In the genomic region with DNA sequence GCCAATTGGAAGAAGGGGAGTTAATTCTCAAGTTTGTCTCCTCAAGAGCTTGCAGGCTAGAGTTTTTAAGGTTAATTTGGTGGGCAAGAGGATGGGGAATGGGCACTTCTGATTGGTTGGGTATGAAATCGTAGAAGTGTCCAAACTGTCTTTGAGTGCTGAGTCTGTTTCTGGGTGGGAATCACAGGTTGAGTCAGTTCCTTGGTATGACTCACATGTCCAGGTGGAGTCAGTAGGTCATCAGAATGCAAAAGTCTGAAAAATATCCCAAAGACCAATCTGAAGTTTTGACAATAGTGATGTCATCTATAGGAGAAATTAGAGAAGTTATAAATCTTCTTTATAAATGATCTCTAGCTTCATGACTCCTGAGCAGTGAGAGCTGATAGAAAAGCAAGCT, we compare ENCODE assay signal across 16 cellular contexts.
DNase-seq lines count a peak whose midpoint lies in the region; ATAC-seq, FAIRE-seq and TF ChIP-seq lines count a peak whose summit lies in the region.
"Had no signal": no experiment of that assay in that cellular context is flagged by ENCODE, and none has a peak within 500 bp of the region (broad histone marks: within the 10 kb centered on the region; RNA-seq: fewer than 3 reads in every experiment).

No MANE protein-coding gene starts in this region.

- TF ChIP-seq EP300 in GM12878 (IDR thresholded peaks at IDR 0.05; ENCODE audit: borderline replicate concordance in 1 of 2, control insufficient read depth in 1 of 2, low read depth in 2 of 2, low read length in 2 of 2), result no peak

- RAD21 ChIA-PET in HCT116 (lab: Charles Lee; ENCODE audit: low non-redundant PET in 1 of 2, low total read pairs in 2 of 2, uncharacterized antibody in 2 of 2, unreplicated experiment in 2 of 2) (no interaction called here), GM12878 (lab: Charles Lee; ENCODE audit: unreplicated experiment) (no interaction called here)

- H3K9me2 ChIP-seq in HCT116 (ENCODE audit: insufficient read depth), result no peaks in the 10 kb centered on the region

- H3K27me3 Mint-ChIP-seq in WTC11 (ENCODE audit: low read depth), result no peaks in the 10 kb centered on the region
- H3K27me3 Mint-ChIP-seq: CD8-positive, alpha-beta memory T cell had no signal

- WGBS in GM12878 (ENCODE audit: insufficient coverage, insufficient replicate concordance, low lambda C conversion rate, missing lambda C conversion rate), result 30% methylated on average over 1 of the region's 1 CpG

- TF ChIP-seq POLR2A in HCT116 (IDR thresholded peaks at IDR 0.05; ENCODE audit: borderline replicate concordance, extremely low read depth, insufficient read depth, insufficient read length) (no peak), GM12878 (IDR thresholded peaks at IDR 0.05; ENCODE audit: low read depth, low read length) (no peak), gastrocnemius medialis (IDR thresholded peaks at IDR 0.05) (no peak)

- no peaks in the 10 kb centered on the region for H3K36me3 Mint-ChIP-seq in WTC11
- H3K36me3 Mint-ChIP-seq: CD14-positive monocyte; CD8-positive, alpha-beta memory T cell had no signal

- no peak overlapping the region for H3K4me3 Mint-ChIP-seq in WTC11
- H3K4me3 Mint-ChIP-seq: CD14-positive monocyte; CD8-positive, alpha-beta memory T cell had no signal

- POLR2A ChIA-PET in HCT116 (lab: Charles Lee), result no interaction called here
- POLR2A ChIA-PET in GM12878 (lab: Charles Lee), result no interaction called here
- POLR2A ChIA-PET in WTC11 (lab: Charles Lee), result no interaction called here

- H3K27me3 ChIP-seq in HCT116 (ENCODE audit: insufficient read depth, low read length) (no peaks in the 10 kb centered on the region), GM12878 (replicated peaks in 1 of 2; ENCODE audit: control insufficient read depth in 2 of 2, insufficient read depth in 2 of 2, low read length in 1 of 2) (no peaks in the 10 kb centered on the region), gastrocnemius medialis (no peaks in the 10 kb centered on the region)

- in situ Hi-C loops in GM12878 (cut with MboI), result no loop called here
- in situ Hi-C loops in gastrocnemius medialis (cut with MboI; ENCODE audit: low sequenced_read_pairs in 4 of 4), result no loop called here

- H3K4me1 ChIP-seq in HCT116 (ENCODE audit: control insufficient read depth in 1 of 2, insufficient read depth in 2 of 2, low read length in 2 of 2) (peaks cover 0 to 5% of the 10 kb centered on the region in 2 experiments; a peak in 1 of 4 replicates), GM12878 (ENCODE audit: control insufficient read depth, insufficient read depth, low read length) (no peaks in the 10 kb centered on the region), gastrocnemius medialis (no peaks in the 10 kb centered on the region)

- no peak for TF ChIP-seq CTCF in HCT116 (IDR thresholded peaks at IDR 0.05 in 2 of 3, conservative IDR thresholded peaks at IDR 0.05 in 1 of 3; ENCODE audit: borderline replicate concordance in 1 of 3, insufficient read depth in 1 of 3, low read depth in 2 of 3, low read length in 2 of 3)
- TF ChIP-seq CTCF in GM12878 (IDR thresholded peaks at IDR 0.05 in 2 of 3, conservative IDR thresholded peaks at IDR 0.05 in 1 of 3; ENCODE audit: control insufficient read depth in 2 of 3, extremely low read depth in 1 of 3, insufficient read depth in 1 of 3, low read depth in 3 of 3, low read length in 3 of 3), result no peak
- no peak for TF ChIP-seq CTCF in gastrocnemius medialis (IDR thresholded peaks at IDR 0.05 in 4 of 5, conservative IDR thresholded peaks at IDR 0.05 in 1 of 5)
- TF ChIP-seq CTCF in WTC11 (IDR thresholded peaks at IDR 0.05), result no peak

- H3K4me1 Mint-ChIP-seq in WTC11, result no peaks in the 10 kb centered on the region
- H3K4me1 Mint-ChIP-seq: CD14-positive monocyte; CD8-positive, alpha-beta memory T cell had no signal

- intact Hi-C loops in HCT116 (cut with micrococcal nuclease), result no loop called here
- intact Hi-C loops in GM12878 (cut with micrococcal nuclease; ENCODE audit: unreplicated experiment), result no loop called here
- intact Hi-C loops in gastrocnemius medialis (cut with DNase I; ENCODE audit: low total_unique reads), result no loop called here

- H3K27ac ChIP-seq in HCT116 (ENCODE audit: low read depth, low read length) (no peak overlapping the region), GM12878 (ENCODE audit: control insufficient read depth, insufficient read depth) (no peak overlapping the region), gastrocnemius medialis (no peak overlapping the region)
- H3K27ac ChIP-seq: GM23248 had no signal

- CTCF ChIA-PET in HCT116 (lab: Charles Lee) (no interaction called here), GM12878 (lab: Yijun Ruan, JAX) (no interaction called here), WTC11 (lab: Charles Lee) (no interaction called here)

- no peak overlapping the region for H2AFZ ChIP-seq in HCT116 (ENCODE audit: low read depth, low read length, poor library complexity, severe bottlenecking)
- no peak overlapping the region for H2AFZ ChIP-seq in GM12878 (ENCODE audit: control insufficient read depth, low read depth, low read length)
- H2AFZ ChIP-seq: GM23248 had no signal

- no peak overlapping the region for H3K27ac Mint-ChIP-seq in WTC11
- H3K27ac Mint-ChIP-seq: CD14-positive monocyte had no signal

- H3K4me2 ChIP-seq in HCT116 (ENCODE audit: low read length), result no peak overlapping the region
- no peak overlapping the region for H3K4me2 ChIP-seq in GM12878 (ENCODE audit: control insufficient read depth, insufficient read depth)

- H3K9me3 ChIP-seq in HCT116 (ENCODE audit: control insufficient read depth in 1 of 2, insufficient read depth in 1 of 2, low read depth in 1 of 2, low read length in 2 of 2) (no peaks in the 10 kb centered on the region), GM12878 (replicated peaks; ENCODE audit: control insufficient read depth, insufficient read depth, low read length) (no peaks in the 10 kb centered on the region), gastrocnemius medialis (no peaks in the 10 kb centered on the region)

- ATAC-seq in HCT116, result no peak
- peak; percentile 34; the same call in 2 of the 3 replicates for ATAC-seq in GM12878
- no peak for ATAC-seq in gastrocnemius medialis
- ATAC-seq in WTC11, result no peak
- ATAC-seq: K562 had no signal

- BruUV-seq in HCT116 (replicated peaks; lab: Mats Ljungman, UMichigan) (no TSS peak), GM12878 (replicated peaks; lab: Mats Ljungman, UMichigan) (no TSS peak)

- H3K36me3 ChIP-seq in HCT116 (ENCODE audit: control insufficient read depth in 1 of 2, insufficient read depth in 2 of 2, low read length in 2 of 2), result no peaks in the 10 kb centered on the region
- no peaks in the 10 kb centered on the region for H3K36me3 ChIP-seq in GM12878 (ENCODE audit: control insufficient read depth in 2 of 2, insufficient read depth in 2 of 2, low read length in 1 of 2)
- no peaks in the 10 kb centered on the region for H3K36me3 ChIP-seq in gastrocnemius medialis

- SMC1A ChIA-PET in GM12878 (lab: Charles Lee; ENCODE audit: uncharacterized antibody, unreplicated experiment), result no interaction called here

- peaks cover 5% of the 10 kb centered on the region; the same call in 1 of the 2 replicates for H3K9me3 Mint-ChIP-seq in WTC11

- DNase-seq in HCT116 (ENCODE audit: low read depth, low spot score), result no peak
- DNase-seq in HT1080 (ENCODE audit: low read depth), result peak; percentile 63
- DNase-seq in GM12878 (ENCODE audit: low read depth, low spot score), result no peak
- peak; percentile 37 for DNase-seq in renal cortical epithelial cell (ENCODE audit: low read depth)
- DNase-seq in gastrocnemius medialis, result no peak
- no peak for DNase-seq in COLO668 (lab: John Stamatoyannopoulos, UW; ENCODE audit: unreplicated experiment)
- DNase-seq in WTC11 (ENCODE audit: low spot score), result no peak
- DNase-seq: Calu3; CD8-positive, alpha-beta memory T cell; DMS 273 treated with DMSO at 0.1 percent for 48 hours; GM23248 had no signal

- H3K79me2 ChIP-seq in HCT116 (ENCODE audit: insufficient read depth, low read length) (no peaks in the 10 kb centered on the region), GM12878 (ENCODE audit: control insufficient read depth, insufficient read depth, low read length) (no peaks in the 10 kb centered on the region)

- FAIRE-seq in GM12878 (lab: Jason Lieb, UNC), result no peak
- FAIRE-seq: GM18507, H54, HTR-8/SVneo, K562 had no signal

- H3K4me3 ChIP-seq in HCT116 (replicated peaks in 1 of 2; ENCODE audit: low read depth in 1 of 2, low read length in 2 of 2) (no peak overlapping the region), GM12878 (no peak overlapping the region), gastrocnemius medialis (no peak overlapping the region)
- H3K4me3 ChIP-seq: GM23248, K562 had no signal

- no peak overlapping the region for H3K9ac ChIP-seq in HCT116 (ENCODE audit: low read length)
- no peak overlapping the region for H3K9ac ChIP-seq in GM12878 (ENCODE audit: control insufficient read depth, insufficient read depth, low read length)
- H3K9ac ChIP-seq: GM23248 had no signal

- TF ChIP-seq RAD21 in HCT116 (IDR thresholded peaks at IDR 0.05; ENCODE audit: low read depth), result no peak
- TF ChIP-seq RAD21 in GM12878 (IDR thresholded peaks at IDR 0.05; ENCODE audit: insufficient read depth, low read depth, low read length), result no peak

- no peaks in the 10 kb centered on the region for H4K20me1 ChIP-seq in HCT116 (ENCODE audit: insufficient read depth)
- H4K20me1 ChIP-seq in GM12878 (ENCODE audit: control insufficient read depth, insufficient read depth), result no peaks in the 10 kb centered on the region

TF ChIP-seq in HCT116, 20 proteins besides CTCF, POLR2A, EP300 and RAD21:
- TF ChIP-seq ZFX (IDR thresholded peaks at IDR 0.05) (no peak), ZNF274 (IDR thresholded peaks at IDR 0.05; ENCODE audit: low read depth, low read length) (no peak), ELF1 (IDR thresholded peaks at IDR 0.05; ENCODE audit: borderline replicate concordance, low read depth) (no peak), SIN3A (IDR thresholded peaks at IDR 0.05; ENCODE audit: low read depth) (no peak), FOSL1 (IDR thresholded peaks at IDR 0.05; ENCODE audit: low read depth) (0 out of 2 replicates have a peak, but pooled peaks have one; percentile 20)

TF ChIP-seq in WTC11, 78 proteins besides CTCF, POLR2A, EP300 and RAD21:
- no peak for TF ChIP-seq RORB (CRISPR knock-in tag; IDR thresholded peaks at IDR 0.05)
- no peak for TF ChIP-seq NFE2L1 (CRISPR knock-in tag; IDR thresholded peaks at IDR 0.05)

Comparison
In these comparisons a context has a peak if more than half of its experiments do, and no peak if none do; other contexts are left out.
1. DNase-seq: peak in HT1080 (single experiment) and renal cortical epithelial cell (single experiment); none in HCT116 (single experiment), GM12878 (single experiment), gastrocnemius medialis (0 of 2), COLO668 (single experiment) and WTC11 (single experiment).